ENCODE assay signal across 38 cellular contexts in genomic region chr1:230385930-230386329, GRCh38. TPM values are rescaled to one million over a fixed set of nuclear protein-coding genes. Genes with fewer than 3 reads are reported as not detected.
"Had no signal": no experiment of that assay in that cellular context is flagged by ENCODE, and none has a peak within 500 bp of the region (broad histone marks: within the 10 kb centered on the region; RNA-seq: fewer than 3 reads in every experiment).

No MANE protein-coding gene starts in this region.

- H3K27ac Mint-ChIP-seq: activated CD4-positive, alpha-beta memory T cell treated with anti-CD3 and anti-CD28 coated beads for 36 hours; activated CD4-positive, alpha-beta T cell treated with anti-CD3 and anti-CD28 coated beads for 36 hours; activated CD4-positive, alpha-beta T cell treated with anti-CD3 and anti-CD28 coated beads, Interleukin-2, amount 10 ng/mL, durations not matched to agents 24 days and 14 days; activated CD8-positive, alpha-beta memory T cell treated with anti-CD3 and anti-CD28 coated beads, Interleukin-2, amount 10 ng/mL, durations not matched to agents 7 days and 5 days; activated CD8-positive, alpha-beta T cell treated with anti-CD3 and anti-CD28 coated beads, Interleukin-2, amount 10 ng/mL, durations not matched to agents 7 days and 5 days; activated naive CD4-positive, alpha-beta T cell treated with anti-CD3 and anti-CD28 coated beads for 36 hours; activated naive CD4-positive, alpha-beta T cell treated with anti-CD3 and anti-CD28 coated beads, Interleukin-2, amount 50 U/mL, for 24 hours; activated naive CD8-positive, alpha-beta T cell treated with anti-CD3 and anti-CD28 coated beads for 36 hours; activated naive CD8-positive, alpha-beta T cell treated with anti-CD3 and anti-CD28 coated beads, Interleukin-2, amount 50 U/mL, for 24 hours; activated T-helper 1 cell treated with anti-CD3 and anti-CD28 coated beads, Interleukin-12 subunit alpha, Interleukin-12 subunit beta, Interleukin-2, Interleukin-4 antibody, amounts not matched to agents 30 ng/mL and 10 ng/mL and 1 ng/mL, durations not matched to agents 14 hours and 24 hours and 36 hours; activated T-helper 2 cell treated with anti-CD3 and anti-CD28 coated beads, Interferon-gamma antibody, Interleukin-2, Interleukin-4, amounts not matched to agents 10 μg/mL and 5 μg/mL and 100 μg/mL, durations not matched to agents 14 hours and 24 hours and 36 hours; T-helper 17 cell; T-helper 2 cell treated with Interferon-gamma antibody and Interleukin-4, amounts not matched to agents 5 μg/mL and 100 μg/mL, for 36 hours had no signal

- H3K27me3 ChIP-seq: adrenal gland, ascending aorta, brain microvascular endothelial cell, esophagus squamous epithelium had no signal

- H3K9me3 Mint-ChIP-seq: activated CD4-positive, alpha-beta memory T cell treated with anti-CD3 and anti-CD28 coated beads for 36 hours; activated CD4-positive, alpha-beta T cell treated with anti-CD3 and anti-CD28 coated beads, Interleukin-2, amount 10 ng/mL, durations not matched to agents 24 days and 14 days; activated naive CD4-positive, alpha-beta T cell treated with anti-CD3 and anti-CD28 coated beads for 36 hours; activated naive CD4-positive, alpha-beta T cell treated with anti-CD3 and anti-CD28 coated beads, Interleukin-2, amount 50 U/mL, for 24 hours; activated naive CD8-positive, alpha-beta T cell treated with anti-CD3 and anti-CD28 coated beads for 36 hours; activated naive CD8-positive, alpha-beta T cell treated with anti-CD3 and anti-CD28 coated beads, Interleukin-2, amount 50 U/mL, for 24 hours; activated T-helper 1 cell treated with anti-CD3 and anti-CD28 coated beads, Interleukin-12 subunit alpha, Interleukin-12 subunit beta, Interleukin-2, Interleukin-4 antibody, amounts not matched to agents 30 ng/mL and 10 ng/mL and 1 ng/mL, durations not matched to agents 14 hours and 24 hours and 36 hours; activated T-helper 2 cell treated with anti-CD3 and anti-CD28 coated beads, Interferon-gamma antibody, Interleukin-2, Interleukin-4, amounts not matched to agents 10 μg/mL and 5 μg/mL and 100 μg/mL, durations not matched to agents 14 hours and 24 hours and 36 hours; T-helper 2 cell treated with Interferon-gamma antibody and Interleukin-4, amounts not matched to agents 5 μg/mL and 100 μg/mL, for 36 hours had no signal

- H3K36me3 Mint-ChIP-seq: activated CD4-positive, alpha-beta memory T cell treated with anti-CD3 and anti-CD28 coated beads for 36 hours; activated CD8-positive, alpha-beta memory T cell treated with anti-CD3 and anti-CD28 coated beads, Interleukin-2, amount 10 ng/mL, durations not matched to agents 7 days and 5 days; activated naive CD4-positive, alpha-beta T cell treated with anti-CD3 and anti-CD28 coated beads, Interleukin-2, amount 50 U/mL, for 24 hours; activated naive CD8-positive, alpha-beta T cell treated with anti-CD3 and anti-CD28 coated beads for 36 hours had no signal

- H3K4me3 Mint-ChIP-seq: activated CD4-positive, alpha-beta memory T cell treated with anti-CD3 and anti-CD28 coated beads for 36 hours; activated CD4-positive, alpha-beta T cell treated with anti-CD3 and anti-CD28 coated beads for 36 hours; activated CD4-positive, alpha-beta T cell treated with anti-CD3 and anti-CD28 coated beads, Interleukin-2, amount 10 ng/mL, durations not matched to agents 24 days and 14 days; activated CD8-positive, alpha-beta memory T cell treated with anti-CD3 and anti-CD28 coated beads, Interleukin-2, amount 10 ng/mL, durations not matched to agents 7 days and 5 days; activated CD8-positive, alpha-beta T cell treated with anti-CD3 and anti-CD28 coated beads, Interleukin-2, amount 10 ng/mL, durations not matched to agents 7 days and 5 days; activated naive CD4-positive, alpha-beta T cell treated with anti-CD3 and anti-CD28 coated beads for 36 hours; activated naive CD4-positive, alpha-beta T cell treated with anti-CD3 and anti-CD28 coated beads, Interleukin-2, amount 50 U/mL, for 24 hours; activated naive CD8-positive, alpha-beta T cell treated with anti-CD3 and anti-CD28 coated beads for 36 hours; activated naive CD8-positive, alpha-beta T cell treated with anti-CD3 and anti-CD28 coated beads, Interleukin-2, amount 50 U/mL, for 24 hours; activated T-helper 1 cell treated with anti-CD3 and anti-CD28 coated beads, Interleukin-12 subunit alpha, Interleukin-12 subunit beta, Interleukin-2, Interleukin-4 antibody, amounts not matched to agents 30 ng/mL and 10 ng/mL and 1 ng/mL, durations not matched to agents 14 hours and 24 hours and 36 hours; T-helper 17 cell; T-helper 2 cell treated with Interferon-gamma antibody and Interleukin-4, amounts not matched to agents 5 μg/mL and 100 μg/mL, for 36 hours had no signal

- H3K4me3 ChIP-seq: adrenal gland, ascending aorta, esophagus squamous epithelium, gastroesophageal sphincter had no signal

- H3K4me1 ChIP-seq: ascending aorta, esophagus squamous epithelium, gastroesophageal sphincter had no signal

- DNase-seq: activated CD4-positive, alpha-beta memory T cell treated with anti-CD3 and anti-CD28 coated beads for 36 hours; activated CD4-positive, alpha-beta T cell treated with anti-CD3 and anti-CD28 coated beads for 36 hours; activated CD4-positive, alpha-beta T cell treated with anti-CD3 and anti-CD28 coated beads, Interleukin-2, amount 10 ng/mL, durations not matched to agents 24 days and 14 days; activated CD4-positive, CD25-positive, alpha-beta regulatory T cell; activated CD4-positive, CD25-positive, alpha-beta regulatory T cell treated with anti-CD3 and anti-CD28 coated beads, Interleukin-2, amount 50 U/mL, for 72 hours; activated CD8-positive, alpha-beta memory T cell treated with anti-CD3 and anti-CD28 coated beads, Interleukin-2, amount 10 ng/mL, durations not matched to agents 7 days and 5 days; activated CD8-positive, alpha-beta memory T cell treated with anti-CD3 and anti-CD28 coated beads, Interleukin-2, amount 50 U/mL, for 4 hours; activated CD8-positive, alpha-beta T cell treated with anti-CD3 and anti-CD28 coated beads, Interleukin-2, amount 10 ng/mL, durations not matched to agents 7 days and 5 days; activated effector memory CD4-positive, alpha-beta T cell treated with anti-CD3 and anti-CD28 coated beads, Interleukin-2, amount 50 U/mL, for 16 hours; activated naive CD4-positive, alpha-beta T cell treated with anti-CD3 and anti-CD28 coated beads for 36 hours; activated naive CD8-positive, alpha-beta T cell treated with anti-CD3 and anti-CD28 coated beads for 36 hours; activated naive CD8-positive, alpha-beta T cell treated with anti-CD3 and anti-CD28 coated beads, Interleukin-2, amount 50 U/mL, for 24 hours; activated T-cell treated with anti-CD3 and anti-CD28 coated beads, Interleukin-2, amount 50 U/mL, for 1 hour; activated T-cell treated with anti-CD3 and anti-CD28 coated beads, Interleukin-2, amount 50 U/mL, for 48 hours; adrenal gland; amygdala; brain microvascular endothelial cell; cortex of kidney; dermis blood vessel endothelial cell; effector CD8-positive, alpha-beta T cell; esophagus squamous epithelium; foreskin melanocyte; T-helper 1 cell; T-helper 17 cell; T1000; WERI-Rb-1 had no signal

- FAIRE-seq: bronchial epithelial cell, colon, endometrium, endothelial cell of umbilical vein had no signal

- H3K36me3 ChIP-seq: adrenal gland, ascending aorta, brain microvascular endothelial cell, esophagus squamous epithelium, gastroesophageal sphincter had no signal

- H3K4me1 Mint-ChIP-seq: activated CD4-positive, alpha-beta T cell treated with anti-CD3 and anti-CD28 coated beads for 36 hours; activated CD4-positive, alpha-beta T cell treated with anti-CD3 and anti-CD28 coated beads, Interleukin-2, amount 10 ng/mL, durations not matched to agents 24 days and 14 days; activated CD8-positive, alpha-beta memory T cell treated with anti-CD3 and anti-CD28 coated beads, Interleukin-2, amount 10 ng/mL, durations not matched to agents 7 days and 5 days; activated naive CD4-positive, alpha-beta T cell treated with anti-CD3 and anti-CD28 coated beads, Interleukin-2, amount 50 U/mL, for 24 hours; activated naive CD8-positive, alpha-beta T cell treated with anti-CD3 and anti-CD28 coated beads for 36 hours; activated naive CD8-positive, alpha-beta T cell treated with anti-CD3 and anti-CD28 coated beads, Interleukin-2, amount 50 U/mL, for 24 hours; T-helper 17 cell had no signal

- ATAC-seq: activated CD4-positive, alpha-beta T cell treated with anti-CD3 and anti-CD28 coated beads for 36 hours; activated CD8-positive, alpha-beta memory T cell treated with anti-CD3 and anti-CD28 coated beads, Interleukin-2, amount 10 ng/mL, durations not matched to agents 7 days and 5 days; activated CD8-positive, alpha-beta T cell treated with anti-CD3 and anti-CD28 coated beads, Interleukin-2, amount 10 ng/mL, durations not matched to agents 7 days and 5 days; activated naive CD8-positive, alpha-beta T cell treated with anti-CD3 and anti-CD28 coated beads, Interleukin-2, amount 50 U/mL, for 24 hours; gastroesophageal sphincter; T-helper 17 cell had no signal

- H3K9me3 ChIP-seq: adrenal gland, ascending aorta, esophagus squamous epithelium, gastroesophageal sphincter had no signal

- H3K27ac ChIP-seq: ascending aorta, brain microvascular endothelial cell, epithelial cell of prostate, esophagus squamous epithelium, gastroesophageal sphincter, WERI-Rb-1 had no signal

RNA-seq across cellular contexts. Expression of gene PGBD5, which starts 40.2 kb away (rescaled TPM):
- total RNA-seq: activated CD8-positive, alpha-beta memory T cell treated with anti-CD3 and anti-CD28 coated beads, Interleukin-2, amount 10 ng/mL, durations not matched to agents 7 days and 5 days; activated CD8-positive, alpha-beta T cell treated with anti-CD3 and anti-CD28 coated beads, Interleukin-2, amount 10 ng/mL, durations not matched to agents 7 days and 5 days; activated naive CD4-positive, alpha-beta T cell treated with anti-CD3 and anti-CD28 coated beads for 36 hours; activated naive CD8-positive, alpha-beta T cell treated with anti-CD3 and anti-CD28 coated beads for 36 hours; activated T-helper 1 cell treated with anti-CD3 and anti-CD28 coated beads, Interleukin-12 subunit alpha, Interleukin-12 subunit beta, Interleukin-2, Interleukin-4 antibody, amounts not matched to agents 30 ng/mL and 10 ng/mL and 1 ng/mL, durations not matched to agents 14 hours and 24 hours and 36 hours; activated T-helper 2 cell treated with anti-CD3 and anti-CD28 coated beads, Interferon-gamma antibody, Interleukin-2, Interleukin-4, amounts not matched to agents 10 μg/mL and 5 μg/mL and 100 μg/mL, durations not matched to agents 14 hours and 24 hours and 36 hours; ascending aorta; endothelial cell of umbilical vein; fibroblast of villous mesenchyme; T-helper 17 cell had no signal
